Comparison of ENCODE assay signal across 1 cellular context in genomic region chr6:7312616-7313504, GRCh38.
TF ChIP-seq lines count a peak whose summit lies in the region.

SSR1 (minus strand) TSS chr6:7313199; CDS start chr6:7313120, 79 bp downstream.

TF ChIP-seq in K562, 482 proteins besides CTCF, POLR2A, EP300 and RAD21 (continued from another document and continues in another):
- TF ChIP-seq ZNF511 (CRISPR knock-in tag; IDR thresholded peaks at IDR 0.05) (peak; percentile 95; the same call in 1 of the 2 replicates), YY1 (IDR thresholded peaks at IDR 0.05; ENCODE audit: borderline replicate concordance in 1 of 3, control insufficient read depth in 1 of 3, extremely low read depth in 1 of 3, insufficient read depth in 3 of 3, insufficient read length in 1 of 3, insufficient replicate concordance in 2 of 3, low read depth in 1 of 3, low read length in 2 of 3) (peak; percentile 60 to 92 (median 88)), EP400 (IDR thresholded peaks at IDR 0.05) (peak; percentile 96), ZBTB1 (CRISPR knock-in tag; IDR thresholded peaks at IDR 0.05; ENCODE audit: borderline replicate concordance, low read depth) (peak; percentile 96), THAP12 (CRISPR knock-in tag; IDR thresholded peaks at IDR 0.05) (peak; percentile 42; the same call in 1 of the 2 replicates), RNF2 (IDR thresholded peaks at IDR 0.05) (peak; percentile 84), ELF2 (CRISPR knock-in tag; IDR thresholded peaks at IDR 0.05) (peak; percentile 29; the same call in 1 of the 2 replicates), CCNT2 (IDR thresholded peaks at IDR 0.05; ENCODE audit: borderline replicate concordance, extremely low read depth, insufficient read length, low read depth, low read length) (peak; percentile 93), ZBTB40 (IDR thresholded peaks at IDR 0.05) (peak; percentile 76), ZBTB40 (CRISPR knock-in tag; IDR thresholded peaks at IDR 0.05) (no peak), AFF4 (CRISPR knock-in tag; IDR thresholded peaks at IDR 0.05) (peak; percentile 96), ZNF707 (CRISPR knock-in tag; conservative IDR thresholded peaks at IDR 0.05) (no peak), TCF3 (CRISPR knock-in tag; IDR thresholded peaks at IDR 0.05) (no peak), BHLHE40 (IDR thresholded peaks at IDR 0.05; ENCODE audit: low read length) (peak; percentile 97), SP1 (CRISPR knock-in tag; IDR thresholded peaks at IDR 0.05) (peak; percentile 92), HOXB6 (CRISPR knock-in tag; IDR thresholded peaks at IDR 0.05; ENCODE audit: borderline replicate concordance) (no peak), ZNF24 (IDR thresholded peaks at IDR 0.05) (peak; percentile 9; the same call in 1 of the 2 replicates), CC2D1A (IDR thresholded peaks at IDR 0.05) (peak; percentile 77; the same call in 1 of the 2 replicates), ZNF12 (CRISPR knock-in tag; IDR thresholded peaks at IDR 0.05) (peak; percentile 40; the same call in 1 of the 2 replicates), CREB3L1 (IDR thresholded peaks at IDR 0.05; ENCODE audit: borderline replicate concordance, low read depth) (peak; percentile 100), KDM4B (IDR thresholded peaks at IDR 0.05; ENCODE audit: borderline replicate concordance in 2 of 2, low read depth in 1 of 2) (peak in 1 of 2 experiments; percentile 65; a peak in 1 of 4 replicates), ZNF395 (CRISPR knock-in tag; IDR thresholded peaks at IDR 0.05) (no peak), WHSC1 (IDR thresholded peaks at IDR 0.05; ENCODE audit: low read length) (no peak), ATF7 (IDR thresholded peaks at IDR 0.05) (peak; percentile 78), TFAP4 (CRISPR knock-in tag; IDR thresholded peaks at IDR 0.05; ENCODE audit: borderline replicate concordance) (peak; percentile 90), ESRRB (CRISPR knock-in tag; IDR thresholded peaks at IDR 0.05; ENCODE audit: borderline replicate concordance) (no peak), TAF9B (IDR thresholded peaks at IDR 0.05; ENCODE audit: partially characterized antibody) (peak; percentile 87)
- TF ChIP-seq, protein P1, sequence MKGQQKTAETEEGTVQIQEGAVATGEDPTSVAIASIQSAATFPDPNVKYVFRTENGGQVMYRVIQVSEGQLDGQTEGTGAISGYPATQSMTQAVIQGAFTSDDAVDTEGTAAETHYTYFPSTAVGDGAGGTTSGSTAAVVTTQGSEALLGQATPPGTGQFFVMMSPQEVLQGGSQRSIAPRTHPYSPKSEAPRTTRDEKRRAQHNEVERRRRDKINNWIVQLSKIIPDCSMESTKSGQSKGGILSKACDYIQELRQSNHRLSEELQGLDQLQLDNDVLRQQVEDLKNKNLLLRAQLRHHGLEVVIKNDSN (CRISPR knock-in tag; IDR thresholded peaks at IDR 0.05): peak; percentile 99
